ENCODE assay signal across 31 cellular contexts in the genomic region with DNA sequence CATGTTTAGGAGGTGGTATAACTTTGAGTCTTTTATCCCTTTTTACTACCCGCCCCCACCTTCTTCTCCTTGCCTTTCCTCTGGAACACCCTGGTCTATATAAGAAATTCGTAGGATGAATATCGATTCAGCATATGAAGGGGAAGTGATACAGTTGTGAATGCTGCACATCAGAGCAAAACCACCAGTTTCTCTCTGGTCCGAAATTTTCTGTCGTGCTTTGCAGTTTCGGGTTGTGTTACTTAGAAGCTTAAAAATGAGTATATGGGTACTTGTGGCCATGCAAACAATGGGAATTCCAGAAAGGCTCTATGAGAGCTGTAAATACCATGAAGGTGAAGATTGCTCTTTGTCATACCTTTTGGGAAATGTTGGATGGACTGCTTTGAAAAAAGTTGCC.
"Had no signal": no experiment of that assay in that cellular context is flagged by ENCODE, and none has a peak within 500 bp of the region (broad histone marks: within the 10 kb centered on the region; RNA-seq: fewer than 3 reads in every experiment).

No MANE protein-coding gene starts in this region.

- H3K36me3 ChIP-seq: ascending aorta, cardiac muscle cell, SJCRH30 had no signal

- H3K9me3 ChIP-seq: SJCRH30 had no signal

- H3K4me1 Mint-ChIP-seq: activated B cell treated with CpG ODN at 0.5 μM for 24 hours; activated naive CD4-positive, alpha-beta T cell treated with anti-CD3 and anti-CD28 coated beads, Interleukin-2, amount 50 U/mL, for 24 hours; activated naive CD8-positive, alpha-beta T cell treated with anti-CD3 and anti-CD28 coated beads, Interleukin-2, amount 10 ng/mL, durations not matched to agents 7 days and 5 days; central memory CD8-positive, alpha-beta T cell; T-cell had no signal

- H3K27ac ChIP-seq: ascending aorta, cardiac muscle cell, SJCRH30, VCaP had no signal

- H3K4me1 ChIP-seq: ascending aorta, SJCRH30 had no signal

- H3K27me3 ChIP-seq: ascending aorta, cardiac muscle cell, SJCRH30 had no signal

- H3K36me3 Mint-ChIP-seq: activated CD4-positive, alpha-beta memory T cell treated with anti-CD3 and anti-CD28 coated beads for 36 hours; activated naive CD4-positive, alpha-beta T cell treated with anti-CD3 and anti-CD28 coated beads, Interleukin-2, amount 50 U/mL, for 24 hours; activated naive CD8-positive, alpha-beta T cell treated with anti-CD3 and anti-CD28 coated beads, Interleukin-2, amount 10 ng/mL, durations not matched to agents 7 days and 5 days; T-cell had no signal

- DNase-seq: activated B cell treated with CpG ODN at 0.5 μM for 24 hours; activated CD4-positive, alpha-beta memory T cell treated with anti-CD3 and anti-CD28 coated beads for 36 hours; activated CD4-positive, alpha-beta T cell treated with anti-CD3 and anti-CD28 coated beads for 4 hours; activated CD4-positive, alpha-beta T cell treated with anti-CD3 and anti-CD28 coated beads, Interleukin-2, amount 50 U/mL, for 1 hour; activated CD4-positive, CD25-positive, alpha-beta regulatory T cell treated with anti-CD3 and anti-CD28 coated beads, Interleukin-2, amount 50 U/mL, for 72 hours; activated CD8-positive, alpha-beta memory T cell treated with anti-CD3 and anti-CD28 coated beads, Interleukin-2, amount 50 U/mL, for 4 hours; activated effector memory CD4-positive, alpha-beta T cell treated with Interleukin-2 at 50 U/mL for 16 hours; activated naive CD8-positive, alpha-beta T cell treated with anti-CD3 and anti-CD28 coated beads, Interleukin-2, amount 10 ng/mL, durations not matched to agents 7 days and 5 days; activated T-cell treated with anti-CD3 and anti-CD28 coated beads for 4 hours; activated T-cell treated with anti-CD3 and anti-CD28 coated beads, Interleukin-2, amount 50 U/mL, for 48 hours; amygdala; NCI-H1048; NCI-H1105 treated with DMSO at 0.1 percent for 48 hours; NCI-H1436; NCI-H1694; NCI-H1930; NCI-H2081 treated with DMSO at 0.1 percent for 48 hours; NCI-H226; NCI-H524 treated with DMSO at 0.1 percent for 48 hours; NK-92 treated with Interleukin-12 subunit alpha and Interleukin-12 subunit beta, amount 100 ng/mL, for 24 hours; SHP77; SJCRH30; T-cell; T-helper 2 cell; T-helper 9 cell had no signal

- H3K4me3 ChIP-seq: ascending aorta, cardiac muscle cell, SJCRH30 had no signal

- ATAC-seq: SK-N-SH treated with all-trans-retinoic acid at 6 μM for 48 hours, T-cell had no signal

- H3K4me3 Mint-ChIP-seq: activated B cell treated with CpG ODN at 0.5 μM for 24 hours; activated CD4-positive, alpha-beta memory T cell treated with anti-CD3 and anti-CD28 coated beads for 36 hours; activated naive CD4-positive, alpha-beta T cell treated with anti-CD3 and anti-CD28 coated beads, Interleukin-2, amount 50 U/mL, for 24 hours; activated naive CD8-positive, alpha-beta T cell treated with anti-CD3 and anti-CD28 coated beads, Interleukin-2, amount 10 ng/mL, durations not matched to agents 7 days and 5 days; central memory CD8-positive, alpha-beta T cell; T-cell had no signal

- H3K27ac Mint-ChIP-seq: activated B cell treated with CpG ODN at 0.5 μM for 24 hours; activated CD4-positive, alpha-beta memory T cell treated with anti-CD3 and anti-CD28 coated beads for 36 hours; activated naive CD4-positive, alpha-beta T cell treated with anti-CD3 and anti-CD28 coated beads, Interleukin-2, amount 50 U/mL, for 24 hours; activated naive CD8-positive, alpha-beta T cell treated with anti-CD3 and anti-CD28 coated beads, Interleukin-2, amount 10 ng/mL, durations not matched to agents 7 days and 5 days; T-cell had no signal

- H3K9me3 Mint-ChIP-seq: activated naive CD4-positive, alpha-beta T cell treated with anti-CD3 and anti-CD28 coated beads, Interleukin-2, amount 50 U/mL, for 24 hours; activated naive CD8-positive, alpha-beta T cell treated with anti-CD3 and anti-CD28 coated beads, Interleukin-2, amount 10 ng/mL, durations not matched to agents 7 days and 5 days had no signal
